13 cellular contexts compared by ENCODE assay signal in the genomic region with DNA sequence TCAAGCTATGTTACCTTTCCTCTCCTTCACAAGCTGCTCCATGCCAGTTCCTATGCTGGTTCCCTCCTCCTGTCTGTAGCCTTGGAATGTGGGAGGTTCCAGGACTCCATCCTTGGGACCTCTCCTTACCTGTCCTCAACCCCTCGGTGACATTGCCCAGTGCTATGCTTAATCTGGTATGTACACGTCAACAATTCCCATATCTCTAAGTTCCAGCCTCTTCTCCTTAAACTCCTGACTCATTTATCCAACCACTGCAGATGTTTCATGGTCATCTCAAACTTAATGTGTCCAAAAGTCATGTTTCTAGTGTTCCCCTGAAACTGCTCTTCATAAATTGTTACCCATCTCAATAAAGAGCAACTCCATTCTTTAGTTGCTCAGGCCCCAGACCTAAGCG.
"Had no signal": no experiment of that assay in that cellular context is flagged by ENCODE, and none has a peak within 500 bp of the region (broad histone marks: within the 10 kb centered on the region; RNA-seq: fewer than 3 reads in every experiment).

No MANE protein-coding gene starts in this region.

- H3K4me3 Mint-ChIP-seq: nephron progenitor cell; stimulated activated effector memory CD8-positive, alpha-beta T cell treated with anti-CD3 and anti-CD28 coated beads, Interleukin-12 subunit alpha, Interleukin-12 subunit beta, amount 100 ng/mL, for 72 hours had no signal

- H3K36me3 Mint-ChIP-seq: activated naive CD4-positive, alpha-beta T cell treated with anti-CD3 and anti-CD28 coated beads, Interleukin-2, amount 50 U/mL, for 72 hours had no signal

- H3K27me3 ChIP-seq: SJSA1 had no signal

- H3K4me1 Mint-ChIP-seq: stimulated activated effector memory CD8-positive, alpha-beta T cell treated with anti-CD3 and anti-CD28 coated beads, Interleukin-12 subunit alpha, Interleukin-12 subunit beta, amount 100 ng/mL, for 72 hours had no signal

- H3K27ac ChIP-seq: SJSA1 had no signal

- H3K9me3 Mint-ChIP-seq: activated naive CD4-positive, alpha-beta T cell treated with anti-CD3 and anti-CD28 coated beads, Interleukin-2, amount 50 U/mL, for 72 hours; nephron progenitor cell; stimulated activated effector memory CD8-positive, alpha-beta T cell treated with anti-CD3 and anti-CD28 coated beads, Interleukin-12 subunit alpha, Interleukin-12 subunit beta, amount 100 ng/mL, for 72 hours had no signal

- H3K4me3 ChIP-seq: SJSA1, skin epidermis had no signal

- H3K27ac Mint-ChIP-seq: activated naive CD4-positive, alpha-beta T cell treated with anti-CD3 and anti-CD28 coated beads, Interleukin-2, amount 50 U/mL, for 72 hours; nephron progenitor cell; stimulated activated effector memory CD8-positive, alpha-beta T cell treated with anti-CD3 and anti-CD28 coated beads, Interleukin-12 subunit alpha, Interleukin-12 subunit beta, amount 100 ng/mL, for 72 hours had no signal

- DNase-seq: activated CD4-positive, alpha-beta T cell treated with anti-CD3 and anti-CD28 coated beads, Interleukin-2, amount 50 U/mL, for 4 hours; activated effector memory CD4-positive, alpha-beta T cell treated with anti-CD3 and anti-CD28 coated beads, Interleukin-2, amount 50 U/mL, for 16 hours; activated T-cell treated with anti-CD3 and anti-CD28 coated beads, Interleukin-2, amount 50 U/mL, for 1 hour; amygdala; foreskin melanocyte; hippocampal formation; mammary epithelial cell; nephron progenitor cell had no signal

- H3K4me1 ChIP-seq: SJSA1 had no signal

- ATAC-seq: activated CD4-positive, CD25-positive, alpha-beta regulatory T cell treated with anti-CD3 and anti-CD28 coated beads, Interleukin-2, amount 50 U/mL, for 24 hours; activated naive CD4-positive, alpha-beta T cell treated with anti-CD3 and anti-CD28 coated beads, Interleukin-2, amount 50 U/mL, for 72 hours; stimulated activated effector memory CD8-positive, alpha-beta T cell treated with anti-CD3 and anti-CD28 coated beads, Interleukin-12 subunit alpha, Interleukin-12 subunit beta, amount 100 ng/mL, for 72 hours had no signal
